Comparison of ENCODE assay signal across 8 cellular contexts in genomic region chr17:80826955-80827645, GRCh38.
DNase-seq lines count a peak whose midpoint lies in the region; ATAC-seq and TF ChIP-seq lines count a peak whose summit lies in the region.

No MANE protein-coding gene starts in this region.

- no peaks in the 10 kb centered on the region for H3K27me3 ChIP-seq in lung (ENCODE audit: control insufficient read depth, insufficient read depth)

- 53 to 67% methylated on average over 20 of the region's 20 CpGs for WGBS in lung, 2 donors

- peaks cover 0 to 11% of the 10 kb centered on the region in 2 donors for H3K36me3 ChIP-seq in lung (ENCODE audit: control insufficient read depth in 2 of 2, insufficient read depth in 2 of 2, low read length in 2 of 2)

- ATAC-seq in lung (ENCODE audit: insufficient read depth, low FRiP score) (peak; percentile 76), GM21723 (IDR thresholded peaks at IDR 0.05; ENCODE audit: unreplicated experiment) (no peak), GM18519 (IDR thresholded peaks at IDR 0.05; ENCODE audit: low FRiP score, unreplicated experiment) (no peak), HG03025 (IDR thresholded peaks at IDR 0.05; ENCODE audit: low FRiP score, unreplicated experiment) (no peak)

- TF ChIP-seq CTCF in lung (IDR thresholded peaks at IDR 0.05; ENCODE audit: control extremely low read depth, extremely low read depth) = no peak

- H3K27ac ChIP-seq in lung (ENCODE audit: low read depth in 1 of 2, low read length in 1 of 2) = peak overlapping the region in 1 of 2 donors; percentile 12

- no peak overlapping the region for H3K4me3 ChIP-seq in lung

- no peaks in the 10 kb centered on the region for H3K4me1 ChIP-seq in lung (ENCODE audit: control insufficient read depth in 2 of 2, insufficient read depth in 2 of 2, low read length in 2 of 2)

- DNase-seq in EH (ENCODE audit: low read depth) (peak; percentile 98), NCI-H69 (lab: John Stamatoyannopoulos, UW) (peak; percentile 44), cerebellum (ENCODE audit: low spot score) (peak; percentile 82), lung (ENCODE audit: low spot score) (no peak)
- no peak for DNase-seq in NK-92 treated with Interleukin-12 subunit alpha and Interleukin-12 subunit beta, amount 100 ng/mL, for 24 hours (lab: John Stamatoyannopoulos, UW)

- no peaks in the 10 kb centered on the region for H3K9me3 ChIP-seq in lung (ENCODE audit: control insufficient read depth in 2 of 2, insufficient read depth in 1 of 2, low read length in 1 of 2)

Comparison
In these comparisons a context has a peak if more than half of its experiments do, and no peak if none do; other contexts are left out.
1. DNase-seq: peak in EH (single experiment), NCI-H69 (single experiment) and cerebellum (single experiment); none in lung (single experiment) and NK-92 treated with Interleukin-12 subunit alpha and Interleukin-12 subunit beta, amount 100 ng/mL, for 24 hours (single experiment).